In genomic region chr19:11191273-11191755, GRCh38 we compare ENCODE assay signal across 8 cellular contexts. TPM values are rescaled to one million over a fixed set of nuclear protein-coding genes. Genes with fewer than 3 reads are reported as not detected.
DNase-seq lines count a peak whose midpoint lies in the region; TF ChIP-seq lines count a peak whose summit lies in the region.

No MANE protein-coding gene starts in this region.

- H3K4me1 Mint-ChIP-seq in activated T-cell treated with anti-CD3 and anti-CD28 coated beads, Interleukin-2, amount 50 U/mL, for 24 hours (ENCODE audit: low read depth), result peaks cover 2% of the 10 kb centered on the region

- H3K9me3 ChIP-seq in fibroblast of lung (ENCODE audit: control insufficient read depth, insufficient read depth, low read depth, low read length), result no peaks in the 10 kb centered on the region

- no peaks in the 10 kb centered on the region for H3K36me3 Mint-ChIP-seq in activated T-cell treated with anti-CD3 and anti-CD28 coated beads, Interleukin-2, amount 50 U/mL, for 24 hours (ENCODE audit: low read depth)

- H3K36me3 ChIP-seq in fibroblast of lung (ENCODE audit: control insufficient read depth, insufficient read depth, low read length), result peaks cover 31% of the 10 kb centered on the region

- H3K9me3 Mint-ChIP-seq in activated T-cell treated with anti-CD3 and anti-CD28 coated beads, Interleukin-2, amount 50 U/mL, for 24 hours, result no peaks in the 10 kb centered on the region

- peaks cover 27% of the 10 kb centered on the region for H3K4me1 ChIP-seq in fibroblast of lung (ENCODE audit: control insufficient read depth, extremely low read depth, insufficient read depth, low read length)

- H3K27me3 ChIP-seq in fibroblast of lung (ENCODE audit: control insufficient read depth, insufficient read depth, low read length), result no peaks in the 10 kb centered on the region

- H3K4me2 ChIP-seq in fibroblast of lung (ENCODE audit: extremely low read depth, insufficient read depth, low read length), result peak overlapping the region; percentile 6

- H3K27ac ChIP-seq in fibroblast of lung (ENCODE audit: insufficient read depth, low read length), result peak overlapping the region; percentile 34

- peaks cover 76% of the 10 kb centered on the region for H3K79me2 ChIP-seq in fibroblast of lung (ENCODE audit: control insufficient read depth, insufficient read depth, low read length)

- no peaks in the 10 kb centered on the region for H4K20me1 ChIP-seq in fibroblast of lung (ENCODE audit: control insufficient read depth, extremely low read depth, insufficient read depth, low read length)

- no peak overlapping the region for H3K4me3 Mint-ChIP-seq in activated T-cell treated with anti-CD3 and anti-CD28 coated beads, Interleukin-2, amount 50 U/mL, for 24 hours

- no peak overlapping the region for H3K9ac ChIP-seq in fibroblast of lung (ENCODE audit: insufficient read depth, low read length)

- H3K4me3 ChIP-seq in fibroblast of lung (replicated peaks in 1 of 4; ENCODE audit: control extremely low read depth in 1 of 4, insufficient read depth in 1 of 4, low read depth in 3 of 4, low read length in 4 of 4), result peak overlapping the region in 2 of 4 experiments; percentile 33 to 38

- peaks cover 14% of the 10 kb centered on the region for H3K27me3 Mint-ChIP-seq in activated T-cell treated with anti-CD3 and anti-CD28 coated beads, Interleukin-2, amount 50 U/mL, for 24 hours

- intact Hi-C loops in posterior vena cava (cut with DNase I), result no loop called here

- no peak overlapping the region for H2AFZ ChIP-seq in fibroblast of lung (ENCODE audit: low read length)

- TF ChIP-seq CTCF in fibroblast of lung (conservative IDR thresholded peaks at IDR 0.05 in 1 of 2, IDR thresholded peaks at IDR 0.05 in 1 of 2; ENCODE audit: low read depth in 1 of 2, low read length in 2 of 2), result no peak
- no peak for TF ChIP-seq CTCF in GM20000 (IDR thresholded peaks at IDR 0.05; ENCODE audit: extremely low read depth, missing control alignments)

- no peak overlapping the region for H3K27ac Mint-ChIP-seq in activated T-cell treated with anti-CD3 and anti-CD28 coated beads, Interleukin-2, amount 50 U/mL, for 24 hours

- peak; percentile 90 for DNase-seq in EL
- DNase-seq in RPMI7951 (ENCODE audit: low read depth), result peak; percentile 97
- peak; percentile 47 to 80 for DNase-seq in fibroblast of lung (ENCODE audit: low read depth in 2 of 2)
- DNase-seq in posterior vena cava (ENCODE audit: low spot score), result peak; percentile 94
- DNase-seq in NCI-H748 treated with DMSO at 0.1 percent for 48 hours (lab: John Stamatoyannopoulos, UW), result no peak
- DNase-seq in stimulated activated CD4-positive, alpha-beta T cell treated with anti-CD3 and anti-CD28 coated beads, Interleukin-1b, Interleukin-23, amount 100 ng/mL, for 48 hours, result no peak
- DNase-seq in GM20000 (ENCODE audit: low spot score), result no peak
- no peak for DNase-seq in activated T-cell treated with anti-CD3 and anti-CD28 coated beads, Interleukin-2, amount 50 U/mL, for 24 hours

RNA-seq across cellular contexts. Expression of gene KANK2, which starts 6.0 kb away (rescaled TPM):
- 88.9 and 115 TPM in 2 replicates for total RNA-seq in RPMI7951 (2014; rRNA removed; shearing (Covaris generic))
- total RNA-seq in fibroblast of lung (435 and 511 TPM in 2 replicates), posterior vena cava (100 to 1,000 TPM; 355 to 482 TPM)
- polyA plus RNA-seq in fibroblast of lung, result 192 and 197 TPM in 2 replicates
- 343 and 345 TPM in 2 replicates for polyA plus RNA-seq in fibroblast of lung (2012)
- polyA minus RNA-seq in fibroblast of lung (ENCODE audit: low replicate concordance), result 1,080 and 1,176 TPM in 2 replicates

RNA-seq across cellular contexts. Expression of gene SPC24, which starts 35.7 kb away (rescaled TPM):
- 57.7 and 85.1 TPM in 2 replicates for total RNA-seq in RPMI7951 (2014; rRNA removed; shearing (Covaris generic))
- total RNA-seq in fibroblast of lung (3.9 and 32.0 TPM in 2 replicates), posterior vena cava (1 to 10 TPM in 1 of 2 donors, under 1 TPM in 1; 0.81 to 2.2 TPM)
- 8.1 and 32.0 TPM in 2 replicates for polyA plus RNA-seq in fibroblast of lung
- polyA plus RNA-seq in fibroblast of lung (2012), result 9.4 and 37.2 TPM in 2 replicates
- 11.4 and 64.9 TPM in 2 replicates for polyA minus RNA-seq in fibroblast of lung (ENCODE audit: low replicate concordance)

RNA-seq across cellular contexts. Expression of gene ANGPTL8, which starts 48.1 kb away (rescaled TPM):
- total RNA-seq in RPMI7951 (2014; rRNA removed; shearing (Covaris generic)), result not detected in 2 replicates
- total RNA-seq in fibroblast of lung, result not detected in 2 replicates
- polyA plus RNA-seq in fibroblast of lung, result not detected in 2 replicates
- polyA plus RNA-seq in fibroblast of lung (2012), result not detected in 2 replicates
- not detected in 2 replicates for polyA minus RNA-seq in fibroblast of lung (ENCODE audit: low replicate concordance)
- under 1 TPM in 1 of 2 donors, not detected in 1; 0.57 TPM for total RNA-seq in posterior vena cava

Comparison
In these comparisons a context has a peak if more than half of its experiments do, and no peak if none do; other contexts are left out.
1. DNase-seq: peak in EL (single experiment), RPMI7951 (single experiment), fibroblast of lung (2 of 2) and posterior vena cava (single experiment); none in NCI-H748 treated with DMSO at 0.1 percent for 48 hours (single experiment), stimulated activated CD4-positive, alpha-beta T cell treated with anti-CD3 and anti-CD28 coated beads, Interleukin-1b, Interleukin-23, amount 100 ng/mL, for 48 hours (single experiment), GM20000 (single experiment) and activated T-cell treated with anti-CD3 and anti-CD28 coated beads, Interleukin-2, amount 50 U/mL, for 24 hours (single experiment).